In the genomic region with DNA sequence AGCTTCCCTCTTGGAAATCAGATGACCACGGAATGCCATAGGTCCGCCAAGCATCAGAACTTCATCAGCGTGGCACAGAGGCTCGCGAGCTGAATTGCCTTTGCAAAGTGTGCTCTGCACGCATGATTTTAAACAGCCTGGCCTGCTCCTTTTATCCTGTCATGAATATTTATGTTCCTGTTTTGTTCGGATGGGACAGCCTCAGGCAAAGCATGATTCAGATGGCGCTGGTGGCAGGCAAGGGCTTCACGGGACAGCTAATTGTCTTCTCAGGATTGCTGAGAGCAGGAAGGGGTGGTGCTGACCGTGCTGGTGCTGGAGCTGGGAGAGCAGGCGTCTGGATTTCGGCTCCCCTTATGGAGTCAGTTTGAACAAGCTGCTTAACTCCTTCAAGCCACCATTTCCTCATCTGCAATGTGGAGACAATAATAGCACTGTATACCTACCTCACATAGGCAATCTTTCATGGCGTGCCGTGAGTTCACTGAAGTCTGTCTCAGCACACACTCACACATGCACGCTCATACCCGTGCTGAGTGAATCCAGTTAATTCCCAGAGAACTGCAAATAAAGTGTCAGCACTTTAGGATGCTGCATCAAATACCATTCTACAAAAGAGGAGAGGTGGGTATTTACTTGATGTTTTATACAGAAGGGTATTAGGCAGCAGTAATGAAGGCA, we compare ENCODE assay signal across 18 cellular contexts.
A peak's percentile ranks its signal among the peaks of the same experiment; 100 is the strongest.
DNase-seq lines count a peak whose midpoint lies in the region; ATAC-seq, FAIRE-seq and TF ChIP-seq lines count a peak whose summit lies in the region.
"Had no signal": no experiment of that assay in that cellular context is flagged by ENCODE, and none has a peak within 500 bp of the region (broad histone marks: within the 10 kb centered on the region; RNA-seq: fewer than 3 reads in every experiment).

No MANE protein-coding gene starts in this region.

- H3K4me1 ChIP-seq in RWPE2 (ENCODE audit: insufficient read depth, poor library complexity, severe bottlenecking) (no peaks in the 10 kb centered on the region), foreskin keratinocyte (no peaks in the 10 kb centered on the region)

- DNase-seq in GM04503 (ENCODE audit: low read depth) (peak; percentile 71), RWPE2 (ENCODE audit: low spot score) (no peak), foreskin keratinocyte (peak; percentile 36 to 67), renal cortical epithelial cell (ENCODE audit: low read depth) (peak; percentile 10), GM12892 (ENCODE audit: insufficient read length) (no peak), NCI-H1930 (lab: John Stamatoyannopoulos, UW) (no peak)
- DNase-seq: activated B cell treated with CpG ODN at 0.5 μM for 24 hours; activated CD8-positive, alpha-beta memory T cell treated with anti-CD3 and anti-CD28 coated beads, Interleukin-2, amount 10 ng/mL, durations not matched to agents 7 days and 5 days; activated naive CD4-positive, alpha-beta T cell; DMS153; hippocampal formation; NCI-H2029; stimulated activated CD4-positive, alpha-beta T cell treated with anti-CD3 and anti-CD28 coated beads, Interleukin-15, amount 100 ng/mL, for 24 hours; stomach had no signal

- H3K36me3 ChIP-seq in RWPE2 (ENCODE audit: low read depth) = no peaks in the 10 kb centered on the region
- H3K36me3 ChIP-seq: BLaER1, stomach had no signal

- H3K9me3 ChIP-seq in RWPE2 (ENCODE audit: severe bottlenecking) = no peaks in the 10 kb centered on the region
- H3K9me3 ChIP-seq: BLaER1, stomach had no signal

- ATAC-seq in RWPE2 (ENCODE audit: low read depth) (peak; percentile 52), foreskin keratinocyte (peak; percentile 91), HG02840 (IDR thresholded peaks at IDR 0.05; ENCODE audit: low FRiP score, unreplicated experiment) (no peak)
- ATAC-seq: activated CD8-positive, alpha-beta memory T cell treated with anti-CD3 and anti-CD28 coated beads, Interleukin-2, amount 10 ng/mL, durations not matched to agents 7 days and 5 days; left lobe of liver had no signal

- H3K27ac ChIP-seq in RWPE2 (ENCODE audit: poor library complexity, severe bottlenecking) = no peak overlapping the region
- peak overlapping the region; percentile 4 for H3K27ac ChIP-seq in foreskin keratinocyte
- H3K27ac ChIP-seq: BLaER1, coronary artery, stomach had no signal

- no peak for TF ChIP-seq POLR2A in GM12892 (IDR thresholded peaks at IDR 0.05; ENCODE audit: low read depth, low read length)

- TF ChIP-seq CTCF in RWPE2 (IDR thresholded peaks at IDR 0.05; ENCODE audit: poor library complexity, severe bottlenecking) = no peak
- TF ChIP-seq CTCF in foreskin keratinocyte (conservative IDR thresholded peaks at IDR 0.05) = no peak

- no peak for FAIRE-seq in GM12892 (lab: Jason Lieb, UNC)

- H3K4me3 ChIP-seq in RWPE2 (ENCODE audit: severe bottlenecking) = no peak overlapping the region
- H3K4me3 ChIP-seq: BLaER1, coronary artery, stomach had no signal

- no peaks in the 10 kb centered on the region for H3K27me3 ChIP-seq in RWPE2 (ENCODE audit: insufficient read depth, poor library complexity, severe bottlenecking)
- no peaks in the 10 kb centered on the region for H3K27me3 ChIP-seq in foreskin keratinocyte
- H3K27me3 ChIP-seq: BLaER1, stomach had no signal

Comparison
In these comparisons a context has a peak if more than half of its experiments do, and no peak if none do; other contexts are left out.
1. DNase-seq: peak in GM04503 (single experiment), foreskin keratinocyte (2 of 2) and renal cortical epithelial cell (single experiment); none in RWPE2 (single experiment), GM12892 (single experiment) and NCI-H1930 (0 of 2).